In the genomic region with DNA sequence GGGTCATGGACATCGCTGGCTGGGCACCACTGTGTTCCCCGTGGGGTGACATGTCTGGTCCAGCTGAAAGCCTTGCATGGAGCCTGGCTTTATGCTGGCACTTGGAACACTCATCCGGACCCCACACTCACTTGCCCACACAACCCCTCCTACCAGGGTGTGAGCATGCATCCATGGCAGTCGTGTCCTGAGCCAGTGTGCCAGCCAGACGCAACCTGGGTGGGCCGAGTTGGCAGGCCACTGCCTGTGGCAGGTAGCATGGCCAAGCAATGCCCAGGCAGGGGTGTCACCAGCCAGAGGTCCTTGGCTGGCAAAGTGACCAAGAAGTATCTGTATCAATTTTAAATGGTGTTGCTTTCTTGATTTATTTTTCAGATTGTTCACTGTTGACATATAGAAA, we compare ENCODE assay signal across 16 cellular contexts.
DNase-seq lines count a peak whose midpoint lies in the region; ATAC-seq and TF ChIP-seq lines count a peak whose summit lies in the region.
"Had no signal": no experiment of that assay in that cellular context is flagged by ENCODE, and none has a peak within 500 bp of the region (broad histone marks: within the 10 kb centered on the region; RNA-seq: fewer than 3 reads in every experiment).

No MANE protein-coding gene starts in this region.

- no peak for DNase-seq in body of pancreas
- DNase-seq in osteoblast (ENCODE audit: insufficient read length, low spot score, missing footprints) = peak; percentile 13
- no peak for DNase-seq in NCI-H2196 (lab: John Stamatoyannopoulos, UW; ENCODE audit: unreplicated experiment)
- no peak for DNase-seq in activated CD8-positive, alpha-beta memory T cell treated with anti-CD3 and anti-CD28 coated beads for 24 hours
- DNase-seq: 8988T; ACHN; BE2C; C1 segment of cervical spinal cord; CD4-positive, alpha-beta memory T cell; CD4-positive, CD25-positive, alpha-beta regulatory T cell; CD8-positive, alpha-beta memory T cell; COR-L47; DMS79 treated with DMSO at 0.1 percent for 48 hours; GF-D8 had no signal

- ATAC-seq in body of pancreas (peak; percentile 27), HG03439 (IDR thresholded peaks at IDR 0.05; ENCODE audit: unreplicated experiment) (no peak)

- H3K36me3 ChIP-seq in body of pancreas (replicated peaks in 1 of 2; ENCODE audit: insufficient read depth in 1 of 2, low read depth in 2 of 2) (no peaks in the 10 kb centered on the region), osteoblast (ENCODE audit: insufficient read depth, low read length) (no peaks in the 10 kb centered on the region)
- H3K36me3 ChIP-seq: BE2C, BLaER1 had no signal

- no peak overlapping the region for H2AFZ ChIP-seq in osteoblast (ENCODE audit: low read length)

- no peak for TF ChIP-seq CTCF in body of pancreas (IDR thresholded peaks at IDR 0.05)
- TF ChIP-seq CTCF in osteoblast (IDR thresholded peaks at IDR 0.05; ENCODE audit: extremely low read depth, low read depth, low read length) = no peak

- no peak overlapping the region for H3K4me2 ChIP-seq in osteoblast (ENCODE audit: insufficient read depth, low read length)
- H3K4me2 ChIP-seq: BLaER1 had no signal

- H3K9me3 ChIP-seq in body of pancreas (peaks cover 0 to under 1% (median 0%) of the 10 kb centered on the region in 3 donors), osteoblast (ENCODE audit: low read depth, low read length) (no peaks in the 10 kb centered on the region)
- H3K9me3 ChIP-seq: BE2C had no signal

- no peak overlapping the region for H3K27ac ChIP-seq in body of pancreas
- H3K27ac ChIP-seq in osteoblast (ENCODE audit: low read depth, low read length) = no peak overlapping the region
- H3K27ac ChIP-seq: BLaER1 had no signal

- no peaks in the 10 kb centered on the region for H3K27me3 ChIP-seq in body of pancreas
- H3K27me3 ChIP-seq in osteoblast (ENCODE audit: insufficient read depth, low read length) = no peaks in the 10 kb centered on the region
- H3K27me3 ChIP-seq: BE2C, BLaER1 had no signal

- no peak for TF ChIP-seq POLR2A in body of pancreas (IDR thresholded peaks at IDR 0.05)

- H3K4me1 ChIP-seq in body of pancreas (no peaks in the 10 kb centered on the region), osteoblast (ENCODE audit: insufficient read depth, low read length) (no peaks in the 10 kb centered on the region)
- H3K4me1 ChIP-seq: BE2C, BLaER1 had no signal

- 44 to 54% methylated on average over 3 to 6 of the region's 6 CpGs for WGBS in body of pancreas, 2 donors

- H3K79me2 ChIP-seq in osteoblast (ENCODE audit: insufficient read depth, low read length) = no peaks in the 10 kb centered on the region

- H3K4me3 ChIP-seq in body of pancreas (no peak overlapping the region), osteoblast (ENCODE audit: insufficient read depth, low read length) (no peak overlapping the region)
- H3K4me3 ChIP-seq: BLaER1 had no signal

- no peaks in the 10 kb centered on the region for H4K20me1 ChIP-seq in osteoblast (ENCODE audit: insufficient read depth, low read length)
- H4K20me1 ChIP-seq: BLaER1 had no signal

- intact Hi-C loops in body of pancreas (cut with DNase I) = no loop called here
